In genomic region chr17:15828727-15829314, GRCh38 we compare ENCODE assay signal across 8 cellular contexts.
A peak's percentile ranks its signal among the peaks of the same experiment; 100 is the strongest.
DNase-seq lines count a peak whose midpoint lies in the region; ATAC-seq and TF ChIP-seq lines count a peak whose summit lies in the region.
"Not testable (repeated sequence)": the region's sequence is repeated elsewhere in the genome, so short reads cannot be mapped to it uniquely, and the experiment has no call there.

No MANE protein-coding gene starts in this region.

- H3K9me3 Mint-ChIP-seq in effector memory CD8-positive, alpha-beta T cell = not testable (repeated sequence)

- peak; percentile 54 for ATAC-seq in GM19397 (IDR thresholded peaks at IDR 0.05; ENCODE audit: unreplicated experiment)
- ATAC-seq in effector memory CD8-positive, alpha-beta T cell (replicated peaks) = peak; percentile 89

- peak overlapping the region in 1 of 2 donors; percentile 33 for H3K27ac Mint-ChIP-seq in effector memory CD8-positive, alpha-beta T cell

- not testable (repeated sequence) for H3K4me3 ChIP-seq in NB4 (ENCODE audit: low read depth, low read length); lower leg skin (ENCODE audit: low read depth, poor library complexity, severe bottlenecking)

- peak; percentile 55 for TF ChIP-seq CTCF in NB4 (IDR thresholded peaks at IDR 0.05; ENCODE audit: low read depth, low read length)
- TF ChIP-seq CTCF in lower leg skin (IDR thresholded peaks at IDR 0.05) = peak in 1 of 3 donors; percentile 48

- H3K27me3 Mint-ChIP-seq in effector memory CD8-positive, alpha-beta T cell = peaks cover 16 to 27% of the 10 kb centered on the region in 2 donors

- H3K4me1 Mint-ChIP-seq in effector memory CD8-positive, alpha-beta T cell (ENCODE audit: low read depth in 2 of 2) = not testable (repeated sequence)

- not testable (repeated sequence) for H3K36me3 Mint-ChIP-seq in effector memory CD8-positive, alpha-beta T cell (ENCODE audit: insufficient read depth)

- intact Hi-C loops in lower leg skin (cut with DNase I; ENCODE audit: low total_unique reads) = not testable (repeated sequence)

- H3K4me3 Mint-ChIP-seq in effector memory CD8-positive, alpha-beta T cell = not testable (repeated sequence)

- 5 to 7% methylated on average over 8 to 9 of the region's 10 CpGs for WGBS in lower leg skin, 2 donors

- DNase-seq in AML-193 (lab: John Stamatoyannopoulos, UW) (peak; percentile 18 to 24), NB4 (ENCODE audit: low read depth) (peak; percentile 81), SHP77 (lab: John Stamatoyannopoulos, UW) (peak; percentile 48 to 66), activated T-cell treated with anti-CD3 and anti-CD28 coated beads for 24 hours (ENCODE audit: low read depth) (peak; percentile 67), lower leg skin (ENCODE audit: low spot score in 2 of 2) (peak; percentile 67 to 94)
- peak; percentile 51 to 63 (median 61) for DNase-seq in effector memory CD8-positive, alpha-beta T cell
- peak; percentile 59 for DNase-seq in stimulated activated CD4-positive, alpha-beta T cell treated with anti-CD3 and anti-CD28 coated beads, Interleukin-2, amount 100 ng/mL, for 4 hours (ENCODE audit: low read depth)

- TF ChIP-seq POLR2A in NB4 (IDR thresholded peaks at IDR 0.05; ENCODE audit: extremely low read depth, insufficient read length); lower leg skin (IDR thresholded peaks at IDR 0.05): not testable (repeated sequence)

Comparison
In these comparisons a context has a peak if more than half of its experiments do, and no peak if none do; other contexts are left out.
1. DNase-seq: peak in every context shown above with its lines; median percentile 81 in NB4; 80 in lower leg skin; 67 in activated T-cell treated with anti-CD3 and anti-CD28 coated beads for 24 hours; 61 in effector memory CD8-positive, alpha-beta T cell; 59 in stimulated activated CD4-positive, alpha-beta T cell treated with anti-CD3 and anti-CD28 coated beads, Interleukin-2, amount 100 ng/mL, for 4 hours; 57 in SHP77; 21 in AML-193.